Comparison of ENCODE assay signal across 22 cellular contexts in genomic region chr20:24491043-24491756, GRCh38. TPM values are rescaled to one million over a fixed set of nuclear protein-coding genes. Genes with fewer than 3 reads are reported as not detected.
"Had no signal": no experiment of that assay in that cellular context is flagged by ENCODE, and none has a peak within 500 bp of the region (broad histone marks: within the 10 kb centered on the region; RNA-seq: fewer than 3 reads in every experiment).

No MANE protein-coding gene starts in this region.

- DNase-seq: activated CD4-positive, alpha-beta T cell treated with anti-CD3 and anti-CD28 coated beads for 1 hour; activated CD4-positive, alpha-beta T cell treated with anti-CD3 and anti-CD28 coated beads, Interleukin-2, amount 50 U/mL, for 4 hours; activated naive CD4-positive, alpha-beta T cell treated with anti-CD3 and anti-CD28 coated beads for 36 hours; activated naive CD8-positive, alpha-beta T cell treated with anti-CD3 and anti-CD28 coated beads, Interleukin-2, amount 50 U/mL, for 24 hours; activated T-cell treated with anti-CD3 and anti-CD28 coated beads, Interleukin-2, amount 50 U/mL, for 1 hour; erythroblast; kidney; occipital lobe; psoas muscle; right lobe of liver; stimulated activated CD4-positive, alpha-beta T cell treated with anti-CD3 and anti-CD28 coated beads, Interleukin-12 subunit alpha, Interleukin-12 subunit beta, amount 100 ng/mL, for 4 hours; stimulated activated CD4-positive, alpha-beta T cell treated with anti-CD3 and anti-CD28 coated beads, Interleukin-2, amount 100 ng/mL, for 24 hours; SW 1271; T-helper 9 cell; thyroid gland had no signal

- H2AFZ ChIP-seq: hepatocyte had no signal

- H3K27me3 ChIP-seq: hepatocyte, right lobe of liver, thyroid gland had no signal

- H3K4me1 ChIP-seq: psoas muscle, right lobe of liver had no signal

- FAIRE-seq: kidney, urothelium cell line had no signal

- H3K9me3 ChIP-seq: psoas muscle, right lobe of liver, thyroid gland had no signal

- ATAC-seq: activated naive CD8-positive, alpha-beta T cell treated with anti-CD3 and anti-CD28 coated beads, Interleukin-2, amount 50 U/mL, for 24 hours; natural killer cell treated with Interleukin-12 subunit alpha and Interleukin-12 subunit beta and Interleukin-15 and Interleukin-18, amount 100 ng/mL, for 72 hours; psoas muscle; right lobe of liver; stimulated activated memory B cell treated with anti-CD40 and anti-IgM and Interleukin-4, amounts not matched to agents 10 μg/mL and 1 μg/mL and 100 μg/mL, for 72 hours had no signal

- H3K79me2 ChIP-seq: hepatocyte had no signal

- H3K36me3 ChIP-seq: right lobe of liver, thyroid gland had no signal

- H3K4me2 ChIP-seq: hepatocyte had no signal

- H3K4me3 ChIP-seq: hepatocyte, psoas muscle, right lobe of liver, thyroid gland had no signal

- H3K27ac ChIP-seq: hepatocyte, psoas muscle, right lobe of liver, thyroid gland had no signal

RNA-seq across cellular contexts. Expression of gene SYNDIG1, which starts 21.8 kb away (rescaled TPM):
- total RNA-seq: activated naive CD4-positive, alpha-beta T cell treated with anti-CD3 and anti-CD28 coated beads for 36 hours; activated T-helper 2 cell treated with anti-CD3 and anti-CD28 coated beads, Interferon-gamma antibody, Interleukin-2, Interleukin-4, amounts not matched to agents 10 μg/mL and 5 μg/mL and 100 μg/mL, durations not matched to agents 14 hours and 24 hours and 36 hours; dermis microvascular lymphatic vessel endothelial cell; glomerular endothelial cell; natural killer cell treated with Interleukin-12 subunit alpha and Interleukin-12 subunit beta and Interleukin-15 and Interleukin-18, amount 100 ng/mL, for 72 hours; psoas muscle; right lobe of liver had no signal
